8 cellular contexts compared by ENCODE assay signal in genomic region chr7:106866298-106867281, GRCh38.
DNase-seq lines count a peak whose midpoint lies in the region; ATAC-seq lines count a peak whose summit lies in the region.

No MANE protein-coding gene starts in this region.

- H3K27ac ChIP-seq in muscle layer of duodenum (ENCODE audit: low read length) = peak overlapping the region; percentile 74

- peak; percentile 76 for DNase-seq in SIG-M5 treated with dmso at 0.1 percent for 504 hours (lab: John Stamatoyannopoulos, UW; ENCODE audit: unreplicated experiment)
- DNase-seq in effector CD4-positive, alpha-beta T cell = no peak
- DNase-seq in DMS153 treated with DMSO at 0.1 percent for 48 hours (lab: John Stamatoyannopoulos, UW; ENCODE audit: unreplicated experiment) = no peak
- no peak for DNase-seq in NCI-H1105 (lab: John Stamatoyannopoulos, UW)

- ATAC-seq in GM18498 (IDR thresholded peaks at IDR 0.05; ENCODE audit: unreplicated experiment) = peak; percentile 44
- ATAC-seq in GM21825 (IDR thresholded peaks at IDR 0.05; ENCODE audit: unreplicated experiment) = peak; percentile 33
- ATAC-seq in GM19397 (IDR thresholded peaks at IDR 0.05; ENCODE audit: unreplicated experiment) = no peak

- peak overlapping the region; percentile 51 to 59 for H3K4me3 ChIP-seq in muscle layer of duodenum (ENCODE audit: low read depth in 1 of 2, low read length in 2 of 2)

- H3K4me1 ChIP-seq in muscle layer of duodenum (ENCODE audit: control insufficient read depth in 1 of 2, insufficient read depth in 2 of 2, low read length in 2 of 2) = peaks cover 0 to 12% of the 10 kb centered on the region in 2 donors

- no peaks in the 10 kb centered on the region for H3K27me3 ChIP-seq in muscle layer of duodenum (ENCODE audit: low read depth, low read length)

- H3K9me3 ChIP-seq in muscle layer of duodenum (ENCODE audit: control insufficient read depth in 1 of 2, low read length in 2 of 2) = no peaks in the 10 kb centered on the region

- peaks cover 0 to 5% of the 10 kb centered on the region in 2 donors for H3K36me3 ChIP-seq in muscle layer of duodenum (ENCODE audit: control insufficient read depth in 1 of 2, insufficient read depth in 2 of 2, low read length in 2 of 2)
